8 cellular contexts compared by ENCODE assay signal in the genomic region with DNA sequence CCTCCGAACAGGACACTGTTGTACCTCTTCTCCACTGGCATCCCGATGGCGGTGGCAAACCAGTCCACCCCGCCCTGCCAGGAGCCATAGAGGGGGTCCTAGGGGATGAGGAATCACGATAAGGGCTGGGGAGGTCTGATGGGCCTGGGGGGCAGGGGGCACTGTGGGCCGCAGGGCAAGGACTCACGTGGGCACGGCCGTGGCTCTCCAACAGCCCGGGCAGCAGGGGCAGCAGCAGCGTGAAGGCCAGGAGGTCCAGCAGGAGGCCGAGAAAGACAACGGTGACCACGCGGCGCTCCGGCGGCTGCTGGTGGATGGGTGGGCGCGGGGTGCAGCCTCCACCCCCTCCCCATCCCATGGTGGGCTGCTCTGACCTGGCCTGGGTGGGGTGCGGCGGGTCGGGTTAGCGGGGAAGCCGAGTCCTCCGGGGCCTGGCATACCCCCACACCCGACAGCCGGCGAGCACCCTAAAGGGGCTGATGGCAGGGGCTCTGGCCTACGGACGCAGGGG. TPM values are rescaled to one million over a fixed set of nuclear protein-coding genes. Genes with fewer than 3 reads are reported as not detected.
DNase-seq lines count a peak whose midpoint lies in the region; ATAC-seq and FAIRE-seq lines count a peak whose summit lies in the region.

No MANE protein-coding gene starts in this region.

- H3K4me3 ChIP-seq in HAP-1 (peak overlapping the region; percentile 59), iPS-11a (ENCODE audit: low read depth, low read length) (peak overlapping the region; percentile 54), small intestine (ENCODE audit: low read depth in 1 of 2, low read length in 2 of 2) (peak overlapping the region; percentile 76 to 85)

- peaks cover 6% of the 10 kb centered on the region for H3K36me3 Mint-ChIP-seq in activated naive CD8-positive, alpha-beta T cell

- ATAC-seq in HG03565 (IDR thresholded peaks at IDR 0.05; ENCODE audit: unreplicated experiment): no peak

- no peaks in the 10 kb centered on the region for H3K27me3 Mint-ChIP-seq in activated naive CD8-positive, alpha-beta T cell

- H3K4me1 Mint-ChIP-seq in activated naive CD8-positive, alpha-beta T cell (ENCODE audit: low read depth): peaks cover 39% of the 10 kb centered on the region

- H3K27ac Mint-ChIP-seq in activated naive CD8-positive, alpha-beta T cell: peak overlapping the region; percentile 90

- H3K27me3 ChIP-seq in HAP-1 (ENCODE audit: low read depth) (no peaks in the 10 kb centered on the region), small intestine (ENCODE audit: control insufficient read depth in 2 of 2, insufficient read depth in 2 of 2, low read length in 2 of 2) (no peaks in the 10 kb centered on the region)

- no peaks in the 10 kb centered on the region for H3K9me3 ChIP-seq in HAP-1
- no peaks in the 10 kb centered on the region for H3K9me3 ChIP-seq in small intestine (ENCODE audit: control insufficient read depth, low read depth)

- 15 to 22% (median 19%) methylated on average over 19 to 31 of the region's 31 CpGs for WGBS in small intestine, 3 donors

- peak overlapping the region; percentile 27 to 71 for H3K27ac ChIP-seq in small intestine (ENCODE audit: low read depth in 1 of 2, low read length in 1 of 2)

- H3K4me1 ChIP-seq in HAP-1 (peaks cover 21% of the 10 kb centered on the region), small intestine (ENCODE audit: control insufficient read depth in 2 of 2, insufficient read depth in 1 of 2, low read depth in 1 of 2, low read length in 1 of 2) (peaks cover 0 to 5% of the 10 kb centered on the region in 2 donors)

- no peak for DNase-seq in HAP-1 (ENCODE audit: low spot score in 2 of 2)
- DNase-seq in small intestine: no peak
- no peak for DNase-seq in RKO (ENCODE audit: low spot score)
- DNase-seq in SHP77 (lab: John Stamatoyannopoulos, UW): no peak
- no peak for DNase-seq in SHP77 treated with DMSO at 0.1 percent for 48 hours (lab: John Stamatoyannopoulos, UW)

- in situ Hi-C loops in HAP-1 (cut with MboI; ENCODE audit: low sequenced_read_pairs): loop anchor here (10.0 kb wide), 1 partner anchor 169 kb away; no protein-coding TSS in a partner anchor

- H3K36me3 ChIP-seq in HAP-1 (replicated peaks) (peaks cover 68% of the 10 kb centered on the region), small intestine (ENCODE audit: control insufficient read depth in 2 of 2, insufficient read depth in 2 of 2, low read length in 2 of 2) (peaks cover 0 to 10% of the 10 kb centered on the region in 2 donors)

- no peak for FAIRE-seq in small intestine (lab: Jason Lieb, UNC)

- peak overlapping the region; percentile 93 for H3K4me3 Mint-ChIP-seq in activated naive CD8-positive, alpha-beta T cell

- H3K9me3 Mint-ChIP-seq in activated naive CD8-positive, alpha-beta T cell (ENCODE audit: low read depth): no peaks in the 10 kb centered on the region

RNA-seq across cellular contexts. Expression of gene NOP14, which starts 29.6 kb away (rescaled TPM):
- 10 to 100 TPM in 2 of 3 donors, 1 to 10 TPM in 1; 10.0 to 26.3 (median 10.5) TPM for polyA plus RNA-seq in small intestine

RNA-seq across cellular contexts. Expression of gene GRK4, which starts 29.8 kb away (rescaled TPM):
- polyA plus RNA-seq in small intestine: 1 to 10 TPM; 1.1 to 3.8 (median 1.8) TPM
